1 cellular context compared by ENCODE assay signal in genomic region chr16:71288890-71289731, GRCh38.
TF ChIP-seq lines count a peak whose summit lies in the region.

CMTR2 (minus strand) TSS chr16:71289402; CDS start chr16:71285920, 3,482 bp downstream.

TF ChIP-seq in HEK293, 187 proteins besides CTCF, POLR2A, EP300 and RAD21 (continued from another document):
- TF ChIP-seq GLIS2 (tag by site-specific recombination; IDR thresholded peaks at IDR 0.05) (0 out of 2 replicates have a peak, but pooled peaks have one; percentile 13), BCL6B (tag by site-specific recombination; IDR thresholded peaks at IDR 0.05) (peak; percentile 99), ZNF692 (tag by site-specific recombination; IDR thresholded peaks at IDR 0.05) (peak; percentile 94)
TF ChIP-seq in HEK293: peak in this region for 46.
